25 cellular contexts compared by ENCODE assay signal in the genomic region with DNA sequence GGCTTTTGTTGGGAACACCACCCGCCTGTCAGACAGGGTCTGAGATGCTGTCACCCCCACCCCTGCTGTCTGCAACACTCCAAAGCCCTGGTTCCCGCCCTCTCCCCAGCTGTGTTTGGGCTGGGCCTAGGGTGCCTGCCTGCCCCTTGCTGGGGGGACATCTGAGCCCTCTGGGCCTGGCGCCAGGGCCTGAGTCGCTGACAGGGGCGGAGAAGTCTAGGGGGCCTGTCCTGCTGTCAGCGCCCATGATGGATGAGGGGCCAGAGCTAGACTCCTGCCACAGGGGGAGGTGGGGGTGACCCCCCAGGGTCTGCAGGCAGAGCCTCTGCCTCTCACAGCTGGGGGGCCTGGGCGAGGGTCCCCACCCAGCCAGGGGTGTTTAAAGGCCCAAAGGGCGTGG.
DNase-seq lines count a peak whose midpoint lies in the region; ATAC-seq lines count a peak whose summit lies in the region.
"Had no signal": no experiment of that assay in that cellular context is flagged by ENCODE, and none has a peak within 500 bp of the region (broad histone marks: within the 10 kb centered on the region; RNA-seq: fewer than 3 reads in every experiment).

No MANE protein-coding gene starts in this region.

- DNase-seq in COR-L47 (lab: John Stamatoyannopoulos, UW) (peak; percentile 90), ELF-1 (ENCODE audit: low read depth, low spot score) (peak; percentile 62), NCI-H2171 treated with DMSO at 0.1 percent for 48 hours (lab: John Stamatoyannopoulos, UW) (peak; percentile 91), glomerular visceral epithelial cell (ENCODE audit: extremely low spot score) (peak; percentile 42), NOMO-1 treated with DMSO at 0.1 percent for 48 hours (lab: John Stamatoyannopoulos, UW; ENCODE audit: unreplicated experiment) (no peak)
- no peak for DNase-seq in activated T-cell treated with anti-CD3 and anti-CD28 coated beads, Interleukin-2, amount 50 U/mL, for 48 hours
- DNase-seq: activated CD4-positive, alpha-beta T cell treated with anti-CD3 and anti-CD28 coated beads for 4 hours; activated naive CD4-positive, alpha-beta T cell; activated T-cell treated with anti-CD3 and anti-CD28 coated beads, Interleukin-2, amount 50 U/mL, for 24 hours; adrenal gland; CD4-positive, alpha-beta T cell; DMS153; effector CD4-positive, alpha-beta T cell; heart left ventricle; HFFc6; KG1; left cardiac atrium; mesenchymal stem cell; NK-92 treated with Interleukin-12 subunit alpha and Interleukin-12 subunit beta, amount 100 ng/mL, for 24 hours; nucleus accumbens; psoas muscle; stimulated activated CD4-positive, alpha-beta T cell treated with anti-CD3 and anti-CD28 coated beads, Interleukin-1b, Interleukin-23, amount 100 ng/mL, for 48 hours; trophoblast cell had no signal

- no peak for ATAC-seq in GM21367 (IDR thresholded peaks at IDR 0.05; ENCODE audit: unreplicated experiment)
- ATAC-seq: heart left ventricle, left cardiac atrium, Panc1, psoas muscle had no signal

Comparison
In these comparisons a context has a peak if more than half of its experiments do, and no peak if none do; other contexts are left out.
1. DNase-seq: peak in COR-L47 (single experiment), ELF-1 (single experiment), NCI-H2171 treated with DMSO at 0.1 percent for 48 hours (single experiment) and glomerular visceral epithelial cell (single experiment); none in NOMO-1 treated with DMSO at 0.1 percent for 48 hours (single experiment) and activated T-cell treated with anti-CD3 and anti-CD28 coated beads, Interleukin-2, amount 50 U/mL, for 48 hours (0 of 2).